ENCODE assay signal across 1 cellular context in genomic region chr12:91094036-91094660, GRCh38.
TF ChIP-seq lines count a peak whose summit lies in the region.

No MANE protein-coding gene starts in this region.

TF ChIP-seq in HCT116, 20 proteins besides CTCF, POLR2A, EP300 and RAD21 (continued from another document):
- TF ChIP-seq MAX (IDR thresholded peaks at IDR 0.05) (no peak), SP1 (IDR thresholded peaks at IDR 0.05; ENCODE audit: low read depth) (no peak), POLR2AphosphoS5 (IDR thresholded peaks at IDR 0.05; ENCODE audit: low read depth, low read length) (no peak), CEBPB (IDR thresholded peaks at IDR 0.05; ENCODE audit: low read depth) (no peak), JUND (IDR thresholded peaks at IDR 0.05) (no peak), ZBTB33 (IDR thresholded peaks at IDR 0.05; ENCODE audit: extremely low read depth, insufficient replicate concordance, low read length) (no peak), TCF7L2 (IDR thresholded peaks at IDR 0.05; ENCODE audit: borderline replicate concordance, extremely low read depth, insufficient read depth, insufficient read length) (no peak), CBX3 (IDR thresholded peaks at IDR 0.05; ENCODE audit: low read depth) (no peak), ZFX (IDR thresholded peaks at IDR 0.05) (no peak), EZH2phosphoT487 (IDR thresholded peaks at IDR 0.05; ENCODE audit: borderline replicate concordance) (no peak), REST (IDR thresholded peaks at IDR 0.05; ENCODE audit: low read depth) (no peak)
